ENCODE assay signal across 1 cellular context in genomic region chr1:79614762-79615161, GRCh38.
TF ChIP-seq lines count a peak whose summit lies in the region.

No MANE protein-coding gene starts in this region.

TF ChIP-seq in IMR-90, 13 proteins besides CTCF, POLR2A, EP300 and RAD21 (continued from another document):
- TF ChIP-seq RCOR1 (IDR thresholded peaks at IDR 0.05; ENCODE audit: insufficient replicate concordance, low read length) (no peak), MAZ (IDR thresholded peaks at IDR 0.05; ENCODE audit: borderline replicate concordance, low read depth, low read length) (no peak)
